In the genomic region with DNA sequence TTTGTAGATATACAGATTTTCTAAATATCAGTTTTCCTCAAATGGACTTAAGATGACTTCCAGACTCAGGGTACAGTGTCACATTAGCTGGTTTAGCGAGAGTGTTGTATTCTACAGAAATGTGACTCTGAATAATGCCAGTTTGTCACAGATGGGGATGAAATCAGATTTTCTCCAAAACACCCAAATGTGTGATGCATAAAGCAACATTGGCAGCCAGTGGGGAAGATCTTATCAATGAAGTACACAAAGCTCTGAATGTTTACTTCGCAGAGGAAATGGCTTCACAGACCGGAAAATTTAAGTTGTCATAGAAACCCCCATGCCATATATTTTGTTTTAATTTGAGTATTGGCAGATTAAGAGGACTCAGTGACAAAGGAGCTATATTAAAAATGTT, we compare ENCODE assay signal across 24 cellular contexts. TPM values are rescaled to one million over a fixed set of nuclear protein-coding genes. Genes with fewer than 3 reads are reported as not detected.
"Had no signal": no experiment of that assay in that cellular context is flagged by ENCODE, and none has a peak within 500 bp of the region (broad histone marks: within the 10 kb centered on the region; RNA-seq: fewer than 3 reads in every experiment).

No MANE protein-coding gene starts in this region.

- H3K36me3 ChIP-seq: left lung, right lobe of liver, thoracic aorta, upper lobe of left lung had no signal

- H3K4me1 Mint-ChIP-seq: activated CD4-positive, alpha-beta T cell treated with anti-CD3 and anti-CD28 coated beads, Interleukin-2, amount 10 ng/mL, durations not matched to agents 7 days and 5 days; brain; memory B cell; naive thymus-derived CD4-positive, alpha-beta T cell; neural crest cell; stimulated activated naive B cell treated with anti-CD40 and anti-IgM and Interleukin-4, amounts not matched to agents 10 μg/mL and 1 μg/mL and 100 μg/mL, for 72 hours had no signal

- H3K9me3 Mint-ChIP-seq: activated CD4-positive, alpha-beta T cell treated with anti-CD3 and anti-CD28 coated beads, Interleukin-2, amount 10 ng/mL, durations not matched to agents 7 days and 5 days; activated T-helper 1 cell treated with anti-CD3 and anti-CD28 coated beads, Interleukin-12 subunit alpha, Interleukin-12 subunit beta, Interleukin-2, Interleukin-4 antibody, amounts not matched to agents 30 ng/mL and 10 ng/mL and 1 ng/mL, durations not matched to agents 14 hours and 24 hours and 36 hours; brain; neural crest cell; stimulated activated naive B cell treated with anti-CD40 and anti-IgM and Interleukin-4, amounts not matched to agents 10 μg/mL and 1 μg/mL and 100 μg/mL, for 72 hours; T-helper 1 cell treated with Interleukin-12 subunit alpha and Interleukin-12 subunit beta and Interleukin-4 antibody, amounts not matched to agents 30 μg/mL and 1 μg/mL, for 36 hours had no signal

- H3K4me3 ChIP-seq: left lung, right lobe of liver, thoracic aorta, upper lobe of left lung had no signal

- H3K4me1 ChIP-seq: left lung, right lobe of liver, upper lobe of left lung had no signal

- H3K9me3 ChIP-seq: left lung, right lobe of liver, thoracic aorta, upper lobe of left lung had no signal

- ATAC-seq: activated CD8-positive, alpha-beta T cell treated with anti-CD3 and anti-CD28 coated beads for 36 hours; left lung; naive thymus-derived CD4-positive, alpha-beta T cell; right lobe of liver; stimulated activated naive B cell treated with anti-CD40 and anti-IgM and Interleukin-4, amounts not matched to agents 10 μg/mL and 1 μg/mL and 100 μg/mL, for 72 hours had no signal

- H3K27ac ChIP-seq: left lung, right lobe of liver, thoracic aorta, upper lobe of left lung had no signal

- H3K4me3 Mint-ChIP-seq: activated CD4-positive, alpha-beta T cell treated with anti-CD3 and anti-CD28 coated beads, Interleukin-2, amount 10 ng/mL, durations not matched to agents 7 days and 5 days; activated CD8-positive, alpha-beta T cell treated with anti-CD3 and anti-CD28 coated beads for 36 hours; activated T-helper 1 cell treated with anti-CD3 and anti-CD28 coated beads, Interleukin-12 subunit alpha, Interleukin-12 subunit beta, Interleukin-2, Interleukin-4 antibody, amounts not matched to agents 30 ng/mL and 10 ng/mL and 1 ng/mL, durations not matched to agents 14 hours and 24 hours and 36 hours; memory B cell; naive thymus-derived CD4-positive, alpha-beta T cell; neural crest cell; stimulated activated naive B cell treated with anti-CD40 and anti-IgM and Interleukin-4, amounts not matched to agents 10 μg/mL and 1 μg/mL and 100 μg/mL, for 72 hours; T-helper 1 cell treated with Interleukin-12 subunit alpha and Interleukin-12 subunit beta and Interleukin-4 antibody, amounts not matched to agents 30 μg/mL and 1 μg/mL, for 36 hours had no signal

- FAIRE-seq: small intestine had no signal

- H3K27me3 ChIP-seq: left lung, right lobe of liver, upper lobe of left lung had no signal

- DNase-seq: activated CD4-positive, alpha-beta T cell treated with anti-CD3 and anti-CD28 coated beads, Interleukin-2, amount 10 ng/mL, durations not matched to agents 7 days and 5 days; activated CD4-positive, CD25-positive, alpha-beta regulatory T cell; activated CD8-positive, alpha-beta T cell treated with anti-CD3 and anti-CD28 coated beads for 36 hours; activated gamma-delta T cell; activated naive CD4-positive, alpha-beta T cell treated with anti-CD3 and anti-CD28 coated beads, Interleukin-2, amount 50 U/mL, for 16 hours; anterior cingulate cortex; effector CD8-positive, alpha-beta T cell; foreskin melanocyte; glutamatergic neuron; left lung; naive thymus-derived CD4-positive, alpha-beta T cell; occipital lobe; right lobe of liver; small intestine; stimulated activated CD4-positive, alpha-beta T cell treated with anti-CD3 and anti-CD28 coated beads, Interleukin-15, amount 100 ng/mL, for 24 hours; stimulated activated naive B cell treated with anti-CD40 and anti-IgM and Interleukin-4, amounts not matched to agents 10 μg/mL and 1 μg/mL and 100 μg/mL, for 72 hours; T1000; upper lobe of left lung had no signal

- H3K36me3 Mint-ChIP-seq: brain; memory B cell; naive thymus-derived CD4-positive, alpha-beta T cell; stimulated activated naive B cell treated with anti-CD40 and anti-IgM and Interleukin-4, amounts not matched to agents 10 μg/mL and 1 μg/mL and 100 μg/mL, for 72 hours had no signal

- H3K27me3 Mint-ChIP-seq: activated CD4-positive, alpha-beta T cell treated with anti-CD3 and anti-CD28 coated beads, Interleukin-2, amount 10 ng/mL, durations not matched to agents 7 days and 5 days; activated CD8-positive, alpha-beta T cell treated with anti-CD3 and anti-CD28 coated beads for 36 hours had no signal

- H3K27ac Mint-ChIP-seq: activated CD4-positive, alpha-beta T cell treated with anti-CD3 and anti-CD28 coated beads, Interleukin-2, amount 10 ng/mL, durations not matched to agents 7 days and 5 days; activated CD8-positive, alpha-beta T cell treated with anti-CD3 and anti-CD28 coated beads for 36 hours; activated T-helper 1 cell treated with anti-CD3 and anti-CD28 coated beads, Interleukin-12 subunit alpha, Interleukin-12 subunit beta, Interleukin-2, Interleukin-4 antibody, amounts not matched to agents 30 ng/mL and 10 ng/mL and 1 ng/mL, durations not matched to agents 14 hours and 24 hours and 36 hours; memory B cell; naive thymus-derived CD4-positive, alpha-beta T cell; stimulated activated naive B cell treated with anti-CD40 and anti-IgM and Interleukin-4, amounts not matched to agents 10 μg/mL and 1 μg/mL and 100 μg/mL, for 72 hours; T-helper 1 cell treated with Interleukin-12 subunit alpha and Interleukin-12 subunit beta and Interleukin-4 antibody, amounts not matched to agents 30 μg/mL and 1 μg/mL, for 36 hours had no signal

RNA-seq across cellular contexts. Expression of gene ANO4, which starts 29.9 kb away (rescaled TPM):
- total RNA-seq: activated CD4-positive, alpha-beta T cell treated with anti-CD3 and anti-CD28 coated beads, Interleukin-2, amount 10 ng/mL, durations not matched to agents 7 days and 5 days; activated CD8-positive, alpha-beta T cell treated with anti-CD3 and anti-CD28 coated beads for 36 hours; activated T-helper 1 cell treated with anti-CD3 and anti-CD28 coated beads, Interleukin-12 subunit alpha, Interleukin-12 subunit beta, Interleukin-2, Interleukin-4 antibody, amounts not matched to agents 30 ng/mL and 10 ng/mL and 1 ng/mL, durations not matched to agents 14 hours and 24 hours and 36 hours; naive thymus-derived CD4-positive, alpha-beta T cell; thoracic aorta had no signal
- polyA plus RNA-seq: naive thymus-derived CD4-positive, alpha-beta T cell had no signal
